Comparison of ENCODE assay signal across 16 cellular contexts in genomic region chr17:6305613-6306360, GRCh38.
DNase-seq lines count a peak whose midpoint lies in the region; ATAC-seq lines count a peak whose summit lies in the region.
"Had no signal": no experiment of that assay in that cellular context is flagged by ENCODE, and none has a peak within 500 bp of the region (broad histone marks: within the 10 kb centered on the region; RNA-seq: fewer than 3 reads in every experiment).

No MANE protein-coding gene starts in this region.

- ATAC-seq in GM18517 (IDR thresholded peaks at IDR 0.05; ENCODE audit: unreplicated experiment) = no peak
- ATAC-seq in HG03025 (IDR thresholded peaks at IDR 0.05; ENCODE audit: low FRiP score, unreplicated experiment) = no peak
- ATAC-seq in GM18498 (IDR thresholded peaks at IDR 0.05; ENCODE audit: unreplicated experiment) = no peak

- DNase-seq in DMS153 (lab: John Stamatoyannopoulos, UW) (peak; percentile 39), NCI-H1105 treated with DMSO at 0.1 percent for 48 hours (lab: John Stamatoyannopoulos, UW) (peak; percentile 49), NCI-H345 treated with DMSO at 0.1 percent for 48 hours (lab: John Stamatoyannopoulos, UW; ENCODE audit: unreplicated experiment) (peak; percentile 18), inferior parietal cortex (ENCODE audit: extremely low spot score) (peak; percentile 5), HCEC 1CT (no peak)
- DNase-seq: activated CD4-positive, alpha-beta memory T cell treated with anti-CD3 and anti-CD28 coated beads, Interleukin-2, amount 10 ng/mL, durations not matched to agents 7 days and 5 days; activated CD4-positive, CD25-positive, alpha-beta regulatory T cell treated with anti-CD3 and anti-CD28 coated beads, Interleukin-2, amount 50 U/mL, for 72 hours; adrenal gland; colonic mucosa; effector memory CD4-positive, alpha-beta T cell; erythroblast; GOT3; stimulated activated CD4-positive, alpha-beta T cell treated with anti-CD3 and anti-CD28 coated beads, Interleukin-1b, Interleukin-23, amount 100 ng/mL, for 48 hours had no signal
